ENCODE assay signal across 10 cellular contexts in the genomic region with DNA sequence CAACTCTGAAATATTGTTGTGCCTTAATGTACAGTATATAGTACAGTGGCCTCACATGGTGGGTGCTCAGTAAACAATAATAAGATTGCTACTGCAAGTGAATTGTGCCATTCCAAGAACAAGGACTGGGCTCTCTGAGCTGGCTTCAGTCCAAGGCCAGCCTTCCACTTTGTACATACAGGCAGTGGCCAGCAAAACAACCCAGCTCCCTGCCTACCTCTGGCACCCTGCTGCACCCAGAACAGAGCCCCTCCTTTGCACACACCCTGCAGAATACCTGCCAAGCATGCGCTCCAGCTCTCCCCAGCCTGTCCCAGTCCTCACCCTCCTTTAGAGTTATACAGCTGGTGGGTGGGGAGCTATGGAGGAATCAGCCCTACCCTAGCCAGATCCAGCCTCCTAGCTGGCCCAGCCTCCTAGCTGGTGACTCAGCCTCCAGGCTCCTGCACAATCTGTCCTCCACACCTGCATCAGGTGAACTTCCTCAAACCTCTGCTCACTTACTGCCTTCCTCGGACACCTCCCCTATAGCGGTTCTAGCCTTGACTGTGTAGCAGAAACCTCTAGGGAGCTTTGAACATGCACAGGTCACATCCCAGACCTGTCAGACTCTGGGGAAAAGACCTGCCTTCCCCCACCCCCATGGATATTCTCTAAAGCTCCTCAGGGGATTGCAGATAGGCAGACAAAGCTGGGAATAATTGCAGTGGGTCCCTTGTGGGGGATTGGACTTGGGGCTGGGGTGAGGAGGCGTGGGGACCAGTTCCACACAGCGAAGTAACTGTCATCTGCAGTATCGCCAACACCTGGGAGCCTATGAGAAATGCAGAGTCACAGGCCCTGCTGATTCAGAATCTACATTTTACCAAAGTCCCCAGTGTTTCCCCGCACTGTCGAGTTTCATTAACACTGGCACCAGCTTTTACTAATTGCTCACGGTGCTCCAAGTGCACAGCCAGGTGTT. TPM values are rescaled to one million over a fixed set of nuclear protein-coding genes. Genes with fewer than 3 reads are reported as not detected.
DNase-seq lines count a peak whose midpoint lies in the region; ATAC-seq and TF ChIP-seq lines count a peak whose summit lies in the region.
"Had no signal": no experiment of that assay in that cellular context is flagged by ENCODE, and none has a peak within 500 bp of the region (broad histone marks: within the 10 kb centered on the region; RNA-seq: fewer than 3 reads in every experiment).

No MANE protein-coding gene starts in this region.

- TF ChIP-seq POLR2A in gastrocnemius medialis (IDR thresholded peaks at IDR 0.05): no peak

- H3K79me2 ChIP-seq in PC-9 (ENCODE audit: low read depth): no peaks in the 10 kb centered on the region

- BruUV-seq in PC-9 (replicated peaks; lab: Mats Ljungman, UMichigan): no TSS peak

- ATAC-seq in gastrocnemius medialis (peak; percentile 10 to 20), GM18870 (IDR thresholded peaks at IDR 0.05; ENCODE audit: unreplicated experiment) (no peak)

- H3K4me1 ChIP-seq in PC-9 (replicated peaks; ENCODE audit: insufficient read depth) (peaks cover 26% of the 10 kb centered on the region), left ventricle myocardium inferior (peaks cover 55% of the 10 kb centered on the region), gastrocnemius medialis (peaks cover 50 to 53% of the 10 kb centered on the region in 2 donors)

- peaks cover 24% of the 10 kb centered on the region for H3F3A ChIP-seq in PC-9 (ENCODE audit: insufficient read depth, low read depth)

- no peaks in the 10 kb centered on the region for H3K9me2 ChIP-seq in PC-9 (ENCODE audit: insufficient read depth)

- H3K27me3 ChIP-seq in PC-9 (ENCODE audit: insufficient read depth, low read depth) (peaks cover 41% of the 10 kb centered on the region), left ventricle myocardium inferior (ENCODE audit: low read depth) (peaks cover 12% of the 10 kb centered on the region), gastrocnemius medialis (no peaks in the 10 kb centered on the region)

- H4K20me1 ChIP-seq in PC-9 (ENCODE audit: insufficient read depth): no peaks in the 10 kb centered on the region

- peaks cover 27% of the 10 kb centered on the region for H3K4me1 Mint-ChIP-seq in activated CD4-positive, alpha-beta T cell treated with anti-CD3 and anti-CD28 coated beads, Interleukin-2, amount 10 ng/mL, durations not matched to agents 24 days and 14 days

- peaks cover 11% of the 10 kb centered on the region for H3K36me3 Mint-ChIP-seq in activated CD4-positive, alpha-beta T cell treated with anti-CD3 and anti-CD28 coated beads, Interleukin-2, amount 10 ng/mL, durations not matched to agents 24 days and 14 days (ENCODE audit: low read depth)

- H3K4me2 ChIP-seq in PC-9: peak overlapping the region; percentile 63

- H3K27ac ChIP-seq in PC-9 (0 out of 2 replicates have a peak overlapping the region, but pooled peaks have one; percentile 0), left ventricle myocardium inferior (replicated peaks) (peak overlapping the region; percentile 79), gastrocnemius medialis (peak overlapping the region; percentile 32 to 99 (median 90))
- H3K27ac ChIP-seq: SJSA1 had no signal

- H3K9me3 ChIP-seq in PC-9 (ENCODE audit: insufficient read depth, low read depth) (no peaks in the 10 kb centered on the region), left ventricle myocardium inferior (replicated peaks) (no peaks in the 10 kb centered on the region), gastrocnemius medialis (no peaks in the 10 kb centered on the region)
- H3K9me3 ChIP-seq: Caco-2 had no signal

- H3K27ac Mint-ChIP-seq in activated CD4-positive, alpha-beta T cell treated with anti-CD3 and anti-CD28 coated beads, Interleukin-2, amount 10 ng/mL, durations not matched to agents 24 days and 14 days: no peak overlapping the region

- H3K9me3 Mint-ChIP-seq in activated CD4-positive, alpha-beta T cell treated with anti-CD3 and anti-CD28 coated beads, Interleukin-2, amount 10 ng/mL, durations not matched to agents 24 days and 14 days: no peaks in the 10 kb centered on the region

- H2AFZ ChIP-seq in PC-9: no peak overlapping the region

- H3K27me3 Mint-ChIP-seq in activated CD4-positive, alpha-beta T cell treated with anti-CD3 and anti-CD28 coated beads, Interleukin-2, amount 10 ng/mL, durations not matched to agents 24 days and 14 days: peaks cover 34% of the 10 kb centered on the region

- DNase-seq in activated CD4-positive, alpha-beta T cell treated with anti-CD3 and anti-CD28 coated beads, Interleukin-2, amount 10 ng/mL, durations not matched to agents 24 days and 14 days: no peak
- DNase-seq in activated CD4-positive, alpha-beta T cell treated with anti-CD3 and anti-CD28 coated beads for 4 hours: no peak
- peak; percentile 99 to 100 for DNase-seq in PC-9
- DNase-seq in left ventricle myocardium inferior: peak; percentile 55
- DNase-seq in gastrocnemius medialis: peak; percentile 54 to 58
- no peak for DNase-seq in Ammon's horn (ENCODE audit: low spot score)
- no peak for DNase-seq in amniotic stem cell (lab: John Stamatoyannopoulos, UW)

- H3K4me3 ChIP-seq in PC-9 (no peak overlapping the region), left ventricle myocardium inferior (no peak overlapping the region), gastrocnemius medialis (no peak overlapping the region)

- CTCF ChIA-PET in PC-9 (lab: Charles Lee): interaction anchor here (0.6 to 2.9 kb wide), 30 partner anchors 7 to 739 kb away, joined by 3 to 38 read pairs (median 6); a partner anchor contains a TSS

- peak overlapping the region; percentile 83 for H3K4me3 Mint-ChIP-seq in activated CD4-positive, alpha-beta T cell treated with anti-CD3 and anti-CD28 coated beads, Interleukin-2, amount 10 ng/mL, durations not matched to agents 24 days and 14 days

- intact Hi-C loops in activated CD4-positive, alpha-beta T cell treated with anti-CD3 and anti-CD28 coated beads, Interleukin-2, amount 10 ng/mL, durations not matched to agents 24 days and 14 days (cut with micrococcal nuclease): no loop called here
- intact Hi-C loops in PC-9 (cut with micrococcal nuclease; ENCODE audit: unreplicated experiment): loop anchor here (1.0 kb wide), 7 partner anchors 12 to 247 kb away; a partner anchor contains a TSS
- intact Hi-C loops in left ventricle myocardium inferior (cut with micrococcal nuclease): no loop called here
- intact Hi-C loops in gastrocnemius medialis (cut with DNase I; ENCODE audit: low total_unique reads): loop anchor here (1.0 to 2.0 kb wide), 2 partner anchors 26 to 247 kb away; no protein-coding TSS in a partner anchor

- no peaks in the 10 kb centered on the region for H3K36me3 ChIP-seq in PC-9 (ENCODE audit: low read depth)
- peaks cover 8% of the 10 kb centered on the region for H3K36me3 ChIP-seq in left ventricle myocardium inferior
- no peaks in the 10 kb centered on the region for H3K36me3 ChIP-seq in gastrocnemius medialis
- H3K36me3 ChIP-seq: SJSA1 had no signal

- TF ChIP-seq CTCF in PC-9 (conservative IDR thresholded peaks at IDR 0.05) (no peak), left ventricle myocardium inferior (IDR thresholded peaks at IDR 0.05; ENCODE audit: borderline replicate concordance) (no peak), gastrocnemius medialis (IDR thresholded peaks at IDR 0.05 in 4 of 5, conservative IDR thresholded peaks at IDR 0.05 in 1 of 5) (no peak)

- in situ Hi-C loops in gastrocnemius medialis (cut with MboI; ENCODE audit: low sequenced_read_pairs in 4 of 4): loop anchor here in 1 of 4 donors (25.0 kb wide), 1 partner anchor 339 kb away; a partner anchor contains a TSS

- POLR2A ChIA-PET in PC-9 (lab: Charles Lee; ENCODE audit: unreplicated experiment): interaction anchor here (0.5 to 2.1 kb wide), 16 partner anchors 10 to 197 kb away, joined by 3 to 24 read pairs (median 6); a partner anchor contains a TSS

RNA-seq across cellular contexts. Expression of a gene that starts 17.9 kb away (rescaled TPM):
- not detected in 2 replicates for total RNA-seq in activated CD4-positive, alpha-beta T cell treated with anti-CD3 and anti-CD28 coated beads, Interleukin-2, amount 10 ng/mL, durations not matched to agents 24 days and 14 days
- total RNA-seq in PC-9 (2021): not detected in 2 replicates
- not detected for total RNA-seq in left ventricle myocardium inferior
- not detected for total RNA-seq in gastrocnemius medialis
- total RNA-seq: Caco-2 had no signal

RNA-seq across cellular contexts. Expression of a gene that starts 25.6 kb away (rescaled TPM):
- total RNA-seq in activated CD4-positive, alpha-beta T cell treated with anti-CD3 and anti-CD28 coated beads, Interleukin-2, amount 10 ng/mL, durations not matched to agents 24 days and 14 days: 12.7 and 14.0 TPM in 2 replicates
- 54.7 and 66.3 TPM in 2 replicates for total RNA-seq in PC-9 (2021)
- total RNA-seq in left ventricle myocardium inferior: 70.3 TPM
- 100 to 1,000 TPM; 114 to 178 (median 120) TPM for total RNA-seq in gastrocnemius medialis

RNA-seq across cellular contexts. Expression of a gene that starts 57.9 kb away (rescaled TPM):
- total RNA-seq in activated CD4-positive, alpha-beta T cell treated with anti-CD3 and anti-CD28 coated beads, Interleukin-2, amount 10 ng/mL, durations not matched to agents 24 days and 14 days: 1.3 and 2.3 TPM in 2 replicates
- total RNA-seq in PC-9 (2021) (2.1 and 2.2 TPM in 2 replicates), left ventricle myocardium inferior (0.63 TPM), gastrocnemius medialis (under 1 TPM in 2 of 4 donors, not detected in 2; 0.05 TPM)

Comparison
In these comparisons a context has a peak if more than half of its experiments do, and no peak if none do; other contexts are left out.
1. DNase-seq: peak in PC-9 (2 of 2), left ventricle myocardium inferior (single experiment) and gastrocnemius medialis (2 of 2); none in activated CD4-positive, alpha-beta T cell treated with anti-CD3 and anti-CD28 coated beads, Interleukin-2, amount 10 ng/mL, durations not matched to agents 24 days and 14 days (single experiment), activated CD4-positive, alpha-beta T cell treated with anti-CD3 and anti-CD28 coated beads for 4 hours (0 of 2), Ammon's horn (single experiment) and amniotic stem cell (single experiment).
2. H3K27ac ChIP-seq: peak in every context shown above with its lines; median percentile 90 in gastrocnemius medialis; 79 in left ventricle myocardium inferior; 0 in PC-9.
3. intact Hi-C loops: an anchor here in PC-9 (1.0 kb wide) and gastrocnemius medialis (1.0 to 2.0 kb wide); none called in activated CD4-positive, alpha-beta T cell treated with anti-CD3 and anti-CD28 coated beads, Interleukin-2, amount 10 ng/mL, durations not matched to agents 24 days and 14 days and left ventricle myocardium inferior.